17 cellular contexts compared by ENCODE assay signal in genomic region chr9:13448482-13448881, GRCh38.
DNase-seq lines count a peak whose midpoint lies in the region; ATAC-seq and TF ChIP-seq lines count a peak whose summit lies in the region.
"Had no signal": no experiment of that assay in that cellular context is flagged by ENCODE, and none has a peak within 500 bp of the region (broad histone marks: within the 10 kb centered on the region; RNA-seq: fewer than 3 reads in every experiment).

No MANE protein-coding gene starts in this region.

- H3K79me2 ChIP-seq in neural cell (replicated peaks; ENCODE audit: insufficient read depth, low read length) = no peaks in the 10 kb centered on the region

- H3K9me3 ChIP-seq in heart left ventricle (no peaks in the 10 kb centered on the region), neural cell (ENCODE audit: low read length) (no peaks in the 10 kb centered on the region), body of pancreas (no peaks in the 10 kb centered on the region)
- H3K9me3 ChIP-seq: A549, HAP-1 had no signal

- peak; percentile 95 for TF ChIP-seq EP300 in neural cell (conservative IDR thresholded peaks at IDR 0.05; ENCODE audit: poor library complexity, severe bottlenecking)

- H3K9me2 ChIP-seq in neural cell (ENCODE audit: insufficient read depth, low read length) = no peaks in the 10 kb centered on the region

- H3K27ac Mint-ChIP-seq in brain = peak overlapping the region in 3 of 5 experiments; percentile 30 to 58 (median 34)
- H3K27ac Mint-ChIP-seq in activated T-helper 17 cell treated with anti-CD3 and anti-CD28 coated beads, Interleukin-2, amount 50 U/mL, for 72 hours = no peak overlapping the region
- H3K27ac Mint-ChIP-seq: CD4-positive, alpha-beta memory T cell; HFFc6 had no signal

- TF ChIP-seq POLR2A in heart left ventricle (IDR thresholded peaks at IDR 0.05) (no peak), body of pancreas (IDR thresholded peaks at IDR 0.05) (no peak)

- WGBS in heart left ventricle, 4 donors = 80 to 88% (median 85%) methylated on average over 2 of the region's 2 CpGs
- WGBS in body of pancreas, 2 donors = 77 to 87% methylated on average over 2 of the region's 2 CpGs

- H3K4me3 Mint-ChIP-seq in brain = peak overlapping the region in 1 of 5 experiments; percentile 5
- no peak overlapping the region for H3K4me3 Mint-ChIP-seq in activated T-helper 17 cell treated with anti-CD3 and anti-CD28 coated beads, Interleukin-2, amount 50 U/mL, for 72 hours
- H3K4me3 Mint-ChIP-seq: CD4-positive, alpha-beta memory T cell; HFFc6 had no signal

- no peaks in the 10 kb centered on the region for H3K36me3 ChIP-seq in heart left ventricle
- H3K36me3 ChIP-seq in neural cell (ENCODE audit: insufficient read depth, low read length) = no peaks in the 10 kb centered on the region
- H3K36me3 ChIP-seq in body of pancreas (replicated peaks in 1 of 2; ENCODE audit: insufficient read depth in 1 of 2, low read depth in 2 of 2) = no peaks in the 10 kb centered on the region
- H3K36me3 ChIP-seq: HAP-1 had no signal

- H3F3A ChIP-seq in neural cell (ENCODE audit: insufficient read depth, low read length, poor library complexity, severe bottlenecking) = no peaks in the 10 kb centered on the region

- no peaks in the 10 kb centered on the region for H3K27me3 ChIP-seq in heart left ventricle
- no peaks in the 10 kb centered on the region for H3K27me3 ChIP-seq in neural cell (ENCODE audit: insufficient read depth, low read depth, low read length)
- no peaks in the 10 kb centered on the region for H3K27me3 ChIP-seq in body of pancreas

- peak overlapping the region in 9 of 12 donors; percentile 10 to 72 (median 56) for H3K27ac ChIP-seq in heart left ventricle
- peak overlapping the region; percentile 56 for H3K27ac ChIP-seq in neural cell (ENCODE audit: low read length)
- no peak overlapping the region for H3K27ac ChIP-seq in body of pancreas
- H3K27ac ChIP-seq: A549 had no signal

- intact Hi-C loops in heart left ventricle (cut with DNase I) (loop anchor here (5.0 to 10.0 kb wide), 11 partner anchors 129 to 904 kb away; no protein-coding TSS in a partner anchor), cardiac septum (cut with DNase I) (loop anchor here (5.0 to 10.0 kb wide), 6 partner anchors 74 to 586 kb away; no protein-coding TSS in a partner anchor), body of pancreas (cut with DNase I) (no loop called here)

- H3K27me3 Mint-ChIP-seq in brain = no peaks in the 10 kb centered on the region
- no peaks in the 10 kb centered on the region for H3K27me3 Mint-ChIP-seq in activated T-helper 17 cell treated with anti-CD3 and anti-CD28 coated beads, Interleukin-2, amount 50 U/mL, for 72 hours

- no peaks in the 10 kb centered on the region for H4K20me1 ChIP-seq in neural cell (ENCODE audit: insufficient read depth)

- no peak overlapping the region for H3K9ac ChIP-seq in neural cell (ENCODE audit: low read length)

- DNase-seq in heart left ventricle (no peak), cardiac septum (ENCODE audit: low spot score) (no peak), OCI-M1 (lab: John Stamatoyannopoulos, UW) (peak; percentile 92), body of pancreas (no peak)
- DNase-seq: 8988T; ACHN; Calu3; CD4-positive, alpha-beta memory T cell; DMS79 treated with DMSO at 0.1 percent for 48 hours; GF-D8; GOT3; HFFc6 had no signal

- TF ChIP-seq RAD21 in neural cell (conservative IDR thresholded peaks at IDR 0.05) = no peak

- ATAC-seq in heart left ventricle (no peak), body of pancreas (no peak)
- ATAC-seq in activated T-helper 17 cell treated with anti-CD3 and anti-CD28 coated beads, Interleukin-2, amount 50 U/mL, for 72 hours (replicated peaks) = no peak
- ATAC-seq: A549 had no signal

- no peaks in the 10 kb centered on the region for H3K36me3 Mint-ChIP-seq in brain
- no peaks in the 10 kb centered on the region for H3K36me3 Mint-ChIP-seq in activated T-helper 17 cell treated with anti-CD3 and anti-CD28 coated beads, Interleukin-2, amount 50 U/mL, for 72 hours (ENCODE audit: low read depth)
- H3K36me3 Mint-ChIP-seq: CD4-positive, alpha-beta memory T cell had no signal

- peaks cover 79% of the 10 kb centered on the region for H3K4me1 Mint-ChIP-seq in brain
- H3K4me1 Mint-ChIP-seq in activated T-helper 17 cell treated with anti-CD3 and anti-CD28 coated beads, Interleukin-2, amount 50 U/mL, for 72 hours = no peaks in the 10 kb centered on the region
- H3K4me1 Mint-ChIP-seq: CD4-positive, alpha-beta memory T cell had no signal

- no peak overlapping the region for H3K4me2 ChIP-seq in neural cell (ENCODE audit: low read length)
- H3K4me2 ChIP-seq: A549 had no signal

- H3K4me3 ChIP-seq in heart left ventricle (peak overlapping the region in 1 of 12 donors; percentile 36), neural cell (ENCODE audit: low read length) (no peak overlapping the region), body of pancreas (no peak overlapping the region)
- H3K4me3 ChIP-seq: A549, HAP-1 had no signal

- H3K4me1 ChIP-seq in heart left ventricle (peaks cover 0 to 60% (median 37%) of the 10 kb centered on the region in 12 donors), body of pancreas (no peaks in the 10 kb centered on the region)
- H3K4me1 ChIP-seq: A549 had no signal

- TF ChIP-seq CTCF in heart left ventricle (IDR thresholded peaks at IDR 0.05) = no peak
- TF ChIP-seq CTCF in brain (conservative IDR thresholded peaks at IDR 0.05) = no peak
- TF ChIP-seq CTCF in neural cell (IDR thresholded peaks at IDR 0.05; ENCODE audit: poor library complexity, severe bottlenecking) = no peak
- TF ChIP-seq CTCF in body of pancreas (IDR thresholded peaks at IDR 0.05) = no peak

- no peak overlapping the region for H2AFZ ChIP-seq in neural cell (ENCODE audit: low read depth, low read length)

- H3K9me3 Mint-ChIP-seq in brain = peaks cover 0 to 3% (median 0%) of the 10 kb centered on the region in 5 experiments
- H3K9me3 Mint-ChIP-seq in activated T-helper 17 cell treated with anti-CD3 and anti-CD28 coated beads, Interleukin-2, amount 50 U/mL, for 72 hours = no peaks in the 10 kb centered on the region
- H3K9me3 Mint-ChIP-seq: HFFc6 had no signal

TF ChIP-seq in neural cell, 6 proteins besides CTCF, POLR2A, EP300 and RAD21:
- TF ChIP-seq POLR2AphosphoS5 (IDR thresholded peaks at IDR 0.05) (peak; percentile 64), EZH2 (IDR thresholded peaks at IDR 0.05; ENCODE audit: borderline replicate concordance, insufficient read depth, low read length, poor library complexity, severe bottlenecking) (no peak), TAF1 (IDR thresholded peaks at IDR 0.05; ENCODE audit: low read depth) (no peak)

Comparison
In these comparisons a context has a peak if more than half of its experiments do, and no peak if none do; other contexts are left out.
1. H3K27ac ChIP-seq: peak in heart left ventricle (9 of 12) and neural cell (single experiment); none in body of pancreas (0 of 4).